8 cellular contexts compared by ENCODE assay signal in the genomic region with DNA sequence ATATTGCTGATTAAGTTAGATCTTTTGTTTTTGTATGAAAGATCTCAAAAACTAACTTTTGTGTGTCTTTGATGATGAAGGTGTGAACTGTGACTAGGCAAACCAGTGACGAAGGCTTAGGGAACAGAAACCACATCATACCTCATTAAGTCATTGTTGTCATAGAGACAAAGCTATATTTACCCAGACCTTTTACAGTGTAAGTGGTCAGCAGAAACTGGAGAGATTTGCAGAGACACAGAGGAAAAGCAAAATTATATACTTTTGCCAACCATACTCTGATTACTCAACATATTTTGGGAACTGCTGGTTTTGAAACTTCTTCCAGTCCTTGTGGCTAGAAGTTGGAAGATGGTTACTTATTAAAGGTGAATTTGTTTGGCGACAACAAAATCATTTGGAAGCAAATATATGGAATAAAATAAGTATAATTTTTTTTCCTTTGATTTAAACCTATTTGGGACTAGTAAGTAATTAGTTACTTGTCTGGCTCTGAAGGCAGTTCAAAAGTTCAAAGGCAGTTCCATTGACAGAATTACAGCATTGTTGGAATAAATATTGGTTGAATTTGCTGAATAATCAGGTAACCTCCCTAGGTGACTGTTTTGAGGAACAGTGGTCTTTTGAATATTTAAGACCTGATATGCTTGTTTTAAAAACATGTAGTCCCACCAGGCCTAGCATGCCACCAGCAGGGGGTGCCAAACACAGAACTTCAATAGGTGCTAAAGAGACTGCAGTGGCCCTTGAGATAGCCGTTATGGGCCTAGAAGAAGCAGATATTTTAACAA.
A peak's percentile ranks its signal among the peaks of the same experiment; 100 is the strongest.
DNase-seq lines count a peak whose midpoint lies in the region; ATAC-seq and TF ChIP-seq lines count a peak whose summit lies in the region.

No MANE protein-coding gene starts in this region.

- no peaks in the 10 kb centered on the region for H3K79me2 ChIP-seq in neural progenitor cell (ENCODE audit: low read depth)

- H3K9me3 ChIP-seq in CD4-positive, CD25-positive, alpha-beta regulatory T cell (ENCODE audit: control insufficient read depth in 2 of 2, low read length in 2 of 2) = no peaks in the 10 kb centered on the region
- H3K9me3 ChIP-seq in esophagus muscularis mucosa = no peaks in the 10 kb centered on the region
- no peaks in the 10 kb centered on the region for H3K9me3 ChIP-seq in neural progenitor cell (ENCODE audit: low read depth)

- H3K27me3 Mint-ChIP-seq in CD4-positive, CD25-positive, alpha-beta regulatory T cell = no peaks in the 10 kb centered on the region
- H3K27me3 Mint-ChIP-seq in neural progenitor cell (ENCODE audit: insufficient read depth, low read depth) = peaks cover 2% of the 10 kb centered on the region
- H3K27me3 Mint-ChIP-seq in type B pancreatic cell = no peaks in the 10 kb centered on the region

- no peak overlapping the region for H3K4me3 Mint-ChIP-seq in CD4-positive, CD25-positive, alpha-beta regulatory T cell
- H3K4me3 Mint-ChIP-seq in neural progenitor cell (no peak overlapping the region), type B pancreatic cell (no peak overlapping the region)

- peaks cover 0 to 4% (median 0%) of the 10 kb centered on the region in 4 donors for H3K4me1 Mint-ChIP-seq in CD4-positive, CD25-positive, alpha-beta regulatory T cell
- H3K4me1 Mint-ChIP-seq in neural progenitor cell = no peaks in the 10 kb centered on the region
- H3K4me1 Mint-ChIP-seq in type B pancreatic cell (ENCODE audit: unreplicated experiment) = no peaks in the 10 kb centered on the region

- peaks cover 0 to 1% (median 0%) of the 10 kb centered on the region in 7 donors for H3K9me3 Mint-ChIP-seq in CD4-positive, CD25-positive, alpha-beta regulatory T cell
- H3K9me3 Mint-ChIP-seq in neural progenitor cell (no peaks in the 10 kb centered on the region), type B pancreatic cell (no peaks in the 10 kb centered on the region)

- H3K4me3 ChIP-seq in CD4-positive, CD25-positive, alpha-beta regulatory T cell (ENCODE audit: low read depth, low read length) = no peak overlapping the region
- H3K4me3 ChIP-seq in esophagus muscularis mucosa = no peak overlapping the region
- no peak overlapping the region for H3K4me3 ChIP-seq in neural progenitor cell

- no peak overlapping the region for H3K9ac ChIP-seq in neural progenitor cell

- TF ChIP-seq CTCF in esophagus muscularis mucosa (IDR thresholded peaks at IDR 0.05) (peak; percentile 20 to 59 (median 32)), neural progenitor cell (IDR thresholded peaks at IDR 0.05) (peak; percentile 87), type B pancreatic cell (conservative IDR thresholded peaks at IDR 0.05) (peak; percentile 80)

- no peak overlapping the region for H2AFZ ChIP-seq in neural progenitor cell (replicated peaks)

- 48% methylated on average over 3 of the region's 3 CpGs for WGBS in esophagus muscularis mucosa

- no peaks in the 10 kb centered on the region for H3K4me1 ChIP-seq in CD4-positive, CD25-positive, alpha-beta regulatory T cell (ENCODE audit: control insufficient read depth, insufficient read depth, low read length, poor library complexity, severe bottlenecking)
- peaks cover 0 to 8% (median 3%) of the 10 kb centered on the region in 4 donors for H3K4me1 ChIP-seq in esophagus muscularis mucosa
- no peaks in the 10 kb centered on the region for H3K4me1 ChIP-seq in neural progenitor cell

- peaks cover 5% of the 10 kb centered on the region for H3K36me3 Mint-ChIP-seq in CD4-positive, CD25-positive, alpha-beta regulatory T cell
- H3K36me3 Mint-ChIP-seq in neural progenitor cell (no peaks in the 10 kb centered on the region), type B pancreatic cell (peaks cover 3% of the 10 kb centered on the region)

- no peak overlapping the region for H3K4me2 ChIP-seq in neural progenitor cell

- no peak for TF ChIP-seq EP300 in esophagus muscularis mucosa (IDR thresholded peaks at IDR 0.05)

- ATAC-seq in CD4-positive, CD25-positive, alpha-beta regulatory T cell (ENCODE audit: low read depth in 2 of 2) = peak; percentile 31 to 34
- ATAC-seq in HG03159 (IDR thresholded peaks at IDR 0.05; ENCODE audit: unreplicated experiment) = peak; percentile 98

- no peaks in the 10 kb centered on the region for H4K20me1 ChIP-seq in neural progenitor cell (ENCODE audit: low read depth)

- no peaks in the 10 kb centered on the region for H3K36me3 ChIP-seq in CD4-positive, CD25-positive, alpha-beta regulatory T cell (ENCODE audit: control insufficient read depth, insufficient read depth, low read length)
- H3K36me3 ChIP-seq in esophagus muscularis mucosa (no peaks in the 10 kb centered on the region), neural progenitor cell (no peaks in the 10 kb centered on the region)

- intact Hi-C loops in esophagus muscularis mucosa (cut with DNase I) = no loop called here

- no peak for TF ChIP-seq POLR2A in esophagus muscularis mucosa (IDR thresholded peaks at IDR 0.05; ENCODE audit: low read depth)

- no peaks in the 10 kb centered on the region for H3F3A ChIP-seq in neural progenitor cell (ENCODE audit: low read depth)

- no peaks in the 10 kb centered on the region for H3K27me3 ChIP-seq in CD4-positive, CD25-positive, alpha-beta regulatory T cell (ENCODE audit: control insufficient read depth, insufficient read depth, low read length)
- H3K27me3 ChIP-seq in esophagus muscularis mucosa = no peaks in the 10 kb centered on the region
- H3K27me3 ChIP-seq in neural progenitor cell = no peaks in the 10 kb centered on the region

- peak overlapping the region in 1 of 3 donors; percentile 11 for H3K27ac Mint-ChIP-seq in CD4-positive, CD25-positive, alpha-beta regulatory T cell
- H3K27ac Mint-ChIP-seq in neural progenitor cell (no peak overlapping the region), type B pancreatic cell (peak overlapping the region; percentile 11)

- H3K27ac ChIP-seq in CD4-positive, CD25-positive, alpha-beta regulatory T cell (ENCODE audit: insufficient read depth, low read length, poor library complexity, severe bottlenecking) = no peak overlapping the region
- H3K27ac ChIP-seq in esophagus muscularis mucosa (replicated peaks in 1 of 4) (no peak overlapping the region), neural progenitor cell (no peak overlapping the region)

- DNase-seq in CD4-positive, CD25-positive, alpha-beta regulatory T cell = peak; percentile 5 to 76 (median 12)
- DNase-seq in GM19238 (ENCODE audit: insufficient read length, low spot score) (peak; percentile 18), NOMO-1 (lab: John Stamatoyannopoulos, UW; ENCODE audit: unreplicated experiment in 2 of 2) (peak; percentile 84 to 99), esophagus muscularis mucosa (ENCODE audit: extremely low spot score) (no peak), neural progenitor cell (ENCODE audit: low spot score) (peak; percentile 77), type B pancreatic cell (ENCODE audit: extremely low spot score, unreplicated experiment) (no peak)
- DNase-seq in activated CD8-positive, alpha-beta memory T cell treated with anti-CD3 and anti-CD28 coated beads for 48 hours (ENCODE audit: low read depth in 2 of 3, low spot score in 2 of 3) = peak; percentile 17 to 42 (median 32)

Comparison
In these comparisons a context has a peak if more than half of its experiments do, and no peak if none do; other contexts are left out.
1. DNase-seq: peak in CD4-positive, CD25-positive, alpha-beta regulatory T cell (3 of 3), GM19238 (single experiment), NOMO-1 (2 of 2), activated CD8-positive, alpha-beta memory T cell treated with anti-CD3 and anti-CD28 coated beads for 48 hours (3 of 3) and neural progenitor cell (single experiment); none in esophagus muscularis mucosa (single experiment) and type B pancreatic cell (single experiment).
2. CTCF ChIP-seq: peak in every context shown above with its lines; median percentile 87 in neural progenitor cell; 80 in type B pancreatic cell; 32 in esophagus muscularis mucosa.